In the genomic region with DNA sequence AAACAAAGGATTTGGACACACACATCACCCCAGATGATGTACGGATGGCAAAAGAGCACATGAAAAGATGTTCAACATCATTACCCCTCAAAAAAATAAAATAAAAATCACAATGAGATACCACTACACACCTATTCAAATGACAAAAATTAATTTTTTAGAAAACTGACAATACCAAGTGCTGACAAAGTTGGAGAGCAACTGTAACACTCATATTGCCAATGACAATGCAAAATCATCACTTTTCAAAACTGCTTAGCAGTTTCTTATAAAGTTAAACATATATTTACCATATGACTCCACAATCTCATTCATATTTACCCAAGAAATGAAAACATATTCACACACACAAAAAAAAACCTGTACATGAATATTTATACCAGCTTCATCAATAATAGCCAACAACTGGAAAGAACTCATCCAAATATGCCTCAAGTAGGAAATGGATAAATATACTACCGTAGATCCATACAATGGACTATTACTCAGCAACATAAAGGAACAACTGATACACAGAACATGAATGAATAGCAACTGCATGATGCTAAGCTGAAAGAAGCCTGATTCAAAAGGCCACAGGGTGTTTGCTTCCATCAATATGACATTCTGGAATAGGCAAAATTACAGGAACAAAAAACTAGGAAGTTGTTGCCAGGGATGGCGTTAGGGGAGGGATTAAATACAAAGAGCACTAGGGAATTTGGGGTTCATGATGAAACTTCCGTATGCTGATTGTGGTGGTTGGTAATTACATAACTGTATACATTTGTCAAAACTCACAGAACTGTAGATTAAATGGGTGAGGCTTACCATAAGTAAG, we compare ENCODE assay signal across 9 cellular contexts. TPM values are rescaled to one million over a fixed set of nuclear protein-coding genes. Genes with fewer than 3 reads are reported as not detected.
A peak's percentile ranks its signal among the peaks of the same experiment; 100 is the strongest.
DNase-seq lines count a peak whose midpoint lies in the region; ATAC-seq and TF ChIP-seq lines count a peak whose summit lies in the region.
"Had no signal": no experiment of that assay in that cellular context is flagged by ENCODE, and none has a peak within 500 bp of the region (broad histone marks: within the 10 kb centered on the region; RNA-seq: fewer than 3 reads in every experiment).

No MANE protein-coding gene starts in this region.

- POLR2A ChIA-PET in activated CD4-positive, alpha-beta memory T cell treated with anti-CD3 and anti-CD28 coated beads, Interleukin-2, amount 10 ng/mL, durations not matched to agents 7 days and 5 days (lab: Charles Lee): interaction anchor here (1.1 kb wide), 2 partner anchors 16 to 154 kb away, joined by 3 read pairs; no protein-coding TSS in a partner anchor
- POLR2A ChIA-PET in SK-N-SH (lab: Yijun Ruan, JAX): interaction anchor here (1.8 kb wide), 1 partner anchor 152 kb away, joined by 6 read pairs; a partner anchor contains a TSS

- no peak overlapping the region for H3K27ac Mint-ChIP-seq in HFFc6
- H3K27ac Mint-ChIP-seq in activated CD4-positive, alpha-beta memory T cell treated with anti-CD3 and anti-CD28 coated beads, Interleukin-2, amount 10 ng/mL, durations not matched to agents 7 days and 5 days: no peak overlapping the region
- H3K27ac Mint-ChIP-seq in memory B cell: peak overlapping the region; percentile 74

- 92% methylated on average over 4 of the region's 4 CpGs for WGBS in SK-N-SH (ENCODE audit: low lambda C conversion rate)

- ATAC-seq in memory B cell (ENCODE audit: low read depth) (no peak), HG03097 (IDR thresholded peaks at IDR 0.05; ENCODE audit: low FRiP score, unreplicated experiment) (no peak), GM18858 (IDR thresholded peaks at IDR 0.05; ENCODE audit: unreplicated experiment) (no peak)

- H3K9me2 ChIP-seq in SK-N-SH: no peaks in the 10 kb centered on the region

- H3F3A ChIP-seq in SK-N-SH (replicated peaks; ENCODE audit: insufficient read depth): peaks cover 17% of the 10 kb centered on the region

- no peaks in the 10 kb centered on the region for H4K20me1 ChIP-seq in SK-N-SH (ENCODE audit: insufficient read depth)

- H3K79me2 ChIP-seq in SK-N-SH (ENCODE audit: insufficient read depth): peaks cover 25% of the 10 kb centered on the region

- H3K4me3 ChIP-seq in SK-N-SH (ENCODE audit: low read depth in 2 of 2, low read length in 1 of 2): peak overlapping the region in 1 of 2 experiments; percentile 67; a peak in 1 of 4 replicates

- peak overlapping the region; percentile 34; the same call in 1 of the 2 replicates for H3K4me3 Mint-ChIP-seq in HFFc6
- peak overlapping the region; percentile 24 for H3K4me3 Mint-ChIP-seq in activated CD4-positive, alpha-beta memory T cell treated with anti-CD3 and anti-CD28 coated beads, Interleukin-2, amount 10 ng/mL, durations not matched to agents 7 days and 5 days
- H3K4me3 Mint-ChIP-seq in memory B cell: peak overlapping the region; percentile 55

- H3K4me1 ChIP-seq in SK-N-SH (ENCODE audit: control insufficient read depth in 1 of 2, insufficient read depth in 2 of 2, low read depth in 1 of 2, low read length in 1 of 2): peaks cover 0 to 14% of the 10 kb centered on the region in 2 experiments; a peak in 2 of 4 replicates

- H3K27me3 Mint-ChIP-seq in HFFc6 (ENCODE audit: insufficient read depth): peaks cover 6% of the 10 kb centered on the region
- peaks cover 7% of the 10 kb centered on the region for H3K27me3 Mint-ChIP-seq in activated CD4-positive, alpha-beta memory T cell treated with anti-CD3 and anti-CD28 coated beads, Interleukin-2, amount 10 ng/mL, durations not matched to agents 7 days and 5 days
- H3K27me3 Mint-ChIP-seq in memory B cell: peaks cover 4% of the 10 kb centered on the region

- H2AFZ ChIP-seq in SK-N-SH (ENCODE audit: low read depth): no peak overlapping the region

- TF ChIP-seq RAD21 in SK-N-SH (IDR thresholded peaks at IDR 0.05; ENCODE audit: low read length): no peak

- no peaks in the 10 kb centered on the region for H3K9me3 ChIP-seq in SK-N-SH
- H3K9me3 ChIP-seq: pancreas had no signal

- DNase-seq in CD1c-positive myeloid dendritic cell (ENCODE audit: extremely low spot score): peak; percentile 64
- no peak for DNase-seq in HFFc6
- no peak for DNase-seq in activated CD4-positive, alpha-beta memory T cell treated with anti-CD3 and anti-CD28 coated beads, Interleukin-2, amount 10 ng/mL, durations not matched to agents 7 days and 5 days
- no peak for DNase-seq in memory B cell (ENCODE audit: low spot score in 2 of 2)
- no peak for DNase-seq in NCI-H524 treated with DMSO at 0.1 percent for 48 hours (lab: John Stamatoyannopoulos, UW)
- no peak for DNase-seq in SK-N-SH
- DNase-seq: pancreas had no signal

- H3K27me3 ChIP-seq in SK-N-SH (ENCODE audit: insufficient read depth): no peaks in the 10 kb centered on the region

- H3K9ac ChIP-seq in SK-N-SH: no peak overlapping the region; the same call in 1 of the 2 replicates

- TF ChIP-seq CTCF in HFFc6 (IDR thresholded peaks at IDR 0.05): no peak
- TF ChIP-seq CTCF in SK-N-SH (IDR thresholded peaks at IDR 0.05): no peak

- no peak overlapping the region for H3K4me2 ChIP-seq in SK-N-SH

- H3K36me3 Mint-ChIP-seq in HFFc6 (ENCODE audit: low read depth) (peaks cover 14% of the 10 kb centered on the region), memory B cell (peaks cover 1% of the 10 kb centered on the region)
- H3K36me3 Mint-ChIP-seq in activated CD4-positive, alpha-beta memory T cell treated with anti-CD3 and anti-CD28 coated beads, Interleukin-2, amount 10 ng/mL, durations not matched to agents 7 days and 5 days (ENCODE audit: low read depth): peaks cover 3% of the 10 kb centered on the region

- no peaks in the 10 kb centered on the region for H3K36me3 ChIP-seq in SK-N-SH (replicated peaks in 1 of 2; ENCODE audit: control insufficient read depth in 1 of 2, insufficient read depth in 2 of 2, low read length in 1 of 2)
- H3K36me3 ChIP-seq: pancreas had no signal

- peaks cover 11% of the 10 kb centered on the region for H3K9me3 Mint-ChIP-seq in HFFc6
- no peaks in the 10 kb centered on the region for H3K9me3 Mint-ChIP-seq in activated CD4-positive, alpha-beta memory T cell treated with anti-CD3 and anti-CD28 coated beads, Interleukin-2, amount 10 ng/mL, durations not matched to agents 7 days and 5 days
- H3K9me3 Mint-ChIP-seq in memory B cell: no peaks in the 10 kb centered on the region

- TF ChIP-seq EP300 in SK-N-SH (IDR thresholded peaks at IDR 0.05; ENCODE audit: borderline replicate concordance in 1 of 2, low read depth in 1 of 2, low read length in 1 of 2): no peak

- peaks cover 42% of the 10 kb centered on the region for H3K4me1 Mint-ChIP-seq in HFFc6 (ENCODE audit: low read depth)
- peaks cover 46% of the 10 kb centered on the region for H3K4me1 Mint-ChIP-seq in activated CD4-positive, alpha-beta memory T cell treated with anti-CD3 and anti-CD28 coated beads, Interleukin-2, amount 10 ng/mL, durations not matched to agents 7 days and 5 days
- H3K4me1 Mint-ChIP-seq in memory B cell: peaks cover 17% of the 10 kb centered on the region

- peak overlapping the region in 1 of 2 experiments; percentile 87; a peak in 3 of 4 replicates for H3K27ac ChIP-seq in SK-N-SH (ENCODE audit: low read depth in 2 of 2, low read length in 1 of 2)

- CTCF ChIA-PET in activated CD4-positive, alpha-beta memory T cell treated with anti-CD3 and anti-CD28 coated beads, Interleukin-2, amount 10 ng/mL, durations not matched to agents 7 days and 5 days (lab: Charles Lee): no interaction called here
- CTCF ChIA-PET in SK-N-SH (lab: Yijun Ruan, JAX): interaction anchor here (1.3 to 1.6 kb wide), 3 partner anchors 24 to 1081 kb away, joined by 3 to 7 read pairs (median 3); no protein-coding TSS in a partner anchor

TF ChIP-seq in SK-N-SH, 30 proteins besides CTCF, POLR2A, EP300 and RAD21:
- TF ChIP-seq POLR2AphosphoS5 (IDR thresholded peaks at IDR 0.05; ENCODE audit: low read depth, low read length) (no peak), RCOR1 (IDR thresholded peaks at IDR 0.05; ENCODE audit: low read length) (no peak), GATA2 (CRISPR knock-in tag; IDR thresholded peaks at IDR 0.05) (no peak), ELF1 (IDR thresholded peaks at IDR 0.05) (no peak)
- TF ChIP-seq, protein P1, sequence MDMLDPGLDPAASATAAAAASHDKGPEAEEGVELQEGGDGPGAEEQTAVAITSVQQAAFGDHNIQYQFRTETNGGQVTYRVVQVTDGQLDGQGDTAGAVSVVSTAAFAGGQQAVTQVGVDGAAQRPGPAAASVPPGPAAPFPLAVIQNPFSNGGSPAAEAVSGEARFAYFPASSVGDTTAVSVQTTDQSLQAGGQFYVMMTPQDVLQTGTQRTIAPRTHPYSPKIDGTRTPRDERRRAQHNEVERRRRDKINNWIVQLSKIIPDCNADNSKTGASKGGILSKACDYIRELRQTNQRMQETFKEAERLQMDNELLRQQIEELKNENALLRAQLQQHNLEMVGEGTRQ (IDR thresholded peaks at IDR 0.05; ENCODE audit: borderline replicate concordance, low read depth, low read length): no peak

RNA-seq across cellular contexts. Expression of a gene that starts 1.3 kb away (rescaled TPM):
- total RNA-seq in HFFc6 (2021; fragmentation: NEBNext Ultra II Directional; extraction: Animal tissue kit (Norgen Biotek cat#: 25700)): 1 to 10 TPM; 1.2 to 2.0 (median 1.3) TPM
- under 1 TPM; 0.58 to 0.88 TPM for total RNA-seq in activated CD4-positive, alpha-beta memory T cell treated with anti-CD3 and anti-CD28 coated beads, Interleukin-2, amount 10 ng/mL, durations not matched to agents 7 days and 5 days
- 0.43 and 0.45 TPM in 2 replicates for polyA plus RNA-seq in SK-N-SH (2012; rRNA removed)
- polyA plus RNA-seq in SK-N-SH (2012; cell fraction: cytosol; rRNA removed): 0.49 and 0.59 TPM in 2 replicates
- 0.43 and 0.85 TPM in 2 replicates for polyA plus RNA-seq in SK-N-SH (2012; cell fraction: nucleus; rRNA removed)
